Comparison of ENCODE assay signal across 35 cellular contexts in the genomic region with DNA sequence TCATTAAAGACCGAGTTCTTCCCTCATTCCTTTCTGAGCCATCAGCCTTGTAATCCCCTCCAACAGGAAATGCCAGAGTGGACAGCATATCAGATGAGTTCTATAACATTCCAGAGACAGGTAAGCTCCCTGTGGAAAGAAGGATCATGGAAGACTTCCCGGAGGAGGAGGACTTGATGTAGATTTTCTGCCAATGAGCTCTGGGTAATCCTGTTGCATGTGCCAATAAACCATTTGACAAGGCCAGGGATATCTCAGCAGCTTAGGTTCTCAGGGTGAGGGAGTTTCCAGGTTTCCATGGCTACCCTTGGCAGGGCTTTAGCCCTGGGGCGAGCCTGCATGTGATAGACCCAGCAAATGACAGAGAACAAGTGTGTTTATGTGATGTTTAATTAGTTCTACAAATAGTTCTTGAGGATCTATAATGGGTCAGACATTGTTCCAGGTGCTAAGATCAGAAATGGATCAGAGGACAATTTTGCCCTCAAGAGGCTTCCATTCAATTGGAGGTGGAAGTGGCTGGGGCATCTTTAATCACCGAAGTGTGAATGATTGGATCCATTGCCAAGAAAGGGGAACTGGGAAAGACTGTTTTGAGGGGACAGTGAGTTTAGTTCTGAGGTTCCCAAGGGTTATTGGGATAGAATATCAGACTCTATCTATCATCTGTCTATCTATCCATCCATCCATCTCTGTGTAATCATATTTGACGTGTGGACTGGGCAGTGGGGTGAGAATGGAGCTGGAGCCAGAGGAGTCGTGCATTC. TPM values are rescaled to one million over a fixed set of nuclear protein-coding genes. Genes with fewer than 3 reads are reported as not detected.
DNase-seq lines count a peak whose midpoint lies in the region; ATAC-seq, FAIRE-seq and TF ChIP-seq lines count a peak whose summit lies in the region.
"Had no signal": no experiment of that assay in that cellular context is flagged by ENCODE, and none has a peak within 500 bp of the region (broad histone marks: within the 10 kb centered on the region; RNA-seq: fewer than 3 reads in every experiment).

No MANE protein-coding gene starts in this region.

- H3K27ac Mint-ChIP-seq in nephron progenitor cell: no peak overlapping the region
- H3K27ac Mint-ChIP-seq: activated CD8-positive, alpha-beta T cell treated with anti-CD3 and anti-CD28 coated beads for 36 hours; activated naive CD4-positive, alpha-beta T cell treated with anti-CD3 and anti-CD28 coated beads, Interleukin-2, amount 10 ng/mL, durations not matched to agents 7 days and 5 days; T-helper 2 cell treated with Interferon-gamma antibody and Interleukin-4, amounts not matched to agents 5 μg/mL and 100 μg/mL, for 36 hours; type B pancreatic cell had no signal

- in situ Hi-C loops in SK-MEL-5 (cut with HindIII; ENCODE audit: low pct_unique_long_range_greater_than_20kb, low sequenced_read_pairs): no loop called here

- peaks cover 19% of the 10 kb centered on the region for H3K36me3 ChIP-seq in left ventricle myocardium inferior
- H3K36me3 ChIP-seq in mucosa of descending colon (ENCODE audit: low read depth): no peaks in the 10 kb centered on the region
- H3K36me3 ChIP-seq: adrenal gland had no signal

- no peak overlapping the region for H3K4me3 Mint-ChIP-seq in nephron progenitor cell
- H3K4me3 Mint-ChIP-seq: activated CD8-positive, alpha-beta T cell treated with anti-CD3 and anti-CD28 coated beads for 36 hours; activated naive CD4-positive, alpha-beta T cell treated with anti-CD3 and anti-CD28 coated beads, Interleukin-2, amount 10 ng/mL, durations not matched to agents 7 days and 5 days; naive thymus-derived CD8-positive, alpha-beta T cell; T-helper 2 cell treated with Interferon-gamma antibody and Interleukin-4, amounts not matched to agents 5 μg/mL and 100 μg/mL, for 36 hours; type B pancreatic cell had no signal

- H3K9me3 Mint-ChIP-seq in nephron progenitor cell: no peaks in the 10 kb centered on the region
- H3K9me3 Mint-ChIP-seq: activated CD8-positive, alpha-beta T cell treated with anti-CD3 and anti-CD28 coated beads for 36 hours; activated naive CD4-positive, alpha-beta T cell treated with anti-CD3 and anti-CD28 coated beads, Interleukin-2, amount 10 ng/mL, durations not matched to agents 7 days and 5 days; naive thymus-derived CD8-positive, alpha-beta T cell; stimulated activated memory B cell treated with anti-CD40 and anti-IgM and Interleukin-4, amounts not matched to agents 10 μg/mL and 1 μg/mL and 100 μg/mL, for 72 hours; T-helper 2 cell treated with Interferon-gamma antibody and Interleukin-4, amounts not matched to agents 5 μg/mL and 100 μg/mL, for 36 hours; type B pancreatic cell had no signal

- H3K27me3 Mint-ChIP-seq in nephron progenitor cell (ENCODE audit: low read depth, poor library complexity): peaks cover 19% of the 10 kb centered on the region
- H3K27me3 Mint-ChIP-seq: stimulated activated memory B cell treated with anti-CD40 and anti-IgM and Interleukin-4, amounts not matched to agents 10 μg/mL and 1 μg/mL and 100 μg/mL, for 72 hours had no signal

- ATAC-seq in Right ventricle myocardium superior (ENCODE audit: poor library complexity) (no peak), mucosa of descending colon (no peak), GM19328 (IDR thresholded peaks at IDR 0.05; ENCODE audit: unreplicated experiment) (no peak)
- ATAC-seq: activated CD8-positive, alpha-beta T cell treated with anti-CD3 and anti-CD28 coated beads for 36 hours; esophagus mucosa; left ventricle myocardium superior; naive thymus-derived CD8-positive, alpha-beta T cell; psoas muscle had no signal

- peaks cover 13% of the 10 kb centered on the region for H3K4me1 Mint-ChIP-seq in nephron progenitor cell

- H3K4me1 ChIP-seq in left ventricle myocardium inferior (peaks cover 85% of the 10 kb centered on the region), mucosa of descending colon (ENCODE audit: low read depth) (no peaks in the 10 kb centered on the region)
- H3K4me1 ChIP-seq: adrenal gland, psoas muscle had no signal

- H3K9me3 ChIP-seq in left ventricle myocardium inferior (replicated peaks): no peaks in the 10 kb centered on the region
- H3K9me3 ChIP-seq in mucosa of descending colon: no peaks in the 10 kb centered on the region
- H3K9me3 ChIP-seq: adrenal gland, psoas muscle had no signal

- H3K4me3 ChIP-seq in left ventricle myocardium inferior (no peak overlapping the region), mucosa of descending colon (no peak overlapping the region)
- H3K4me3 ChIP-seq: adrenal gland, psoas muscle had no signal

- H3K27me3 ChIP-seq in left ventricle myocardium inferior (ENCODE audit: low read depth): no peaks in the 10 kb centered on the region
- H3K27me3 ChIP-seq: adrenal gland had no signal

- peak overlapping the region; percentile 47 for H3K27ac ChIP-seq in left ventricle myocardium inferior (replicated peaks)
- H3K27ac ChIP-seq: adrenal gland, psoas muscle had no signal

- H3K36me3 Mint-ChIP-seq in nephron progenitor cell (ENCODE audit: low read depth): no peaks in the 10 kb centered on the region
- H3K36me3 Mint-ChIP-seq: activated naive CD4-positive, alpha-beta T cell treated with anti-CD3 and anti-CD28 coated beads, Interleukin-2, amount 10 ng/mL, durations not matched to agents 7 days and 5 days; naive thymus-derived CD8-positive, alpha-beta T cell; stimulated activated memory B cell treated with anti-CD40 and anti-IgM and Interleukin-4, amounts not matched to agents 10 μg/mL and 1 μg/mL and 100 μg/mL, for 72 hours; type B pancreatic cell had no signal

- DNase-seq in left ventricle myocardium inferior: no peak
- DNase-seq in Right ventricle myocardium superior: no peak
- no peak for DNase-seq in GM18507 (ENCODE audit: extremely low spot score, insufficient read length, low read depth)
- DNase-seq in SK-MEL-5 (ENCODE audit: low read depth, low spot score): peak; percentile 13
- DNase-seq in renal cortical epithelial cell (ENCODE audit: low read depth): peak; percentile 26
- no peak for DNase-seq in nephron progenitor cell
- no peak for DNase-seq in mucosa of descending colon
- DNase-seq: activated CD4-positive, alpha-beta T cell treated with anti-CD3 and anti-CD28 coated beads for 1 hour; activated CD8-positive, alpha-beta T cell treated with anti-CD3 and anti-CD28 coated beads for 36 hours; activated naive CD4-positive, alpha-beta T cell treated with anti-CD3 and anti-CD28 coated beads, Interleukin-2, amount 10 ng/mL, durations not matched to agents 7 days and 5 days; adrenal gland; cerebellar nuclear complex; DMS79; foreskin fibroblast; GF-D8; head of caudate nucleus; left ventricle myocardium superior; midbrain; naive thymus-derived CD8-positive, alpha-beta T cell; NCI-H1436; NCI-H2081; NCI-H345; OCI-M1; psoas muscle; substantia nigra had no signal

- peak; percentile 36 for FAIRE-seq in GM18507 (lab: Jason Lieb, UNC)
- FAIRE-seq: keratinocyte had no signal

- no peak for TF ChIP-seq CTCF in left ventricle myocardium inferior (IDR thresholded peaks at IDR 0.05; ENCODE audit: borderline replicate concordance)
- no peak for TF ChIP-seq CTCF in nephron progenitor cell (IDR thresholded peaks at IDR 0.05)
- TF ChIP-seq CTCF in mucosa of descending colon (IDR thresholded peaks at IDR 0.05): no peak

- intact Hi-C loops in left ventricle myocardium inferior (cut with micrococcal nuclease) (no loop called here), Right ventricle myocardium superior (cut with DNase I) (no loop called here), mucosa of descending colon (cut with DNase I, micrococcal nuclease) (no loop called here)

RNA-seq across cellular contexts. Expression of a gene that starts 6.9 kb away (rescaled TPM):
- 51.4 TPM for total RNA-seq in left ventricle myocardium inferior
- total RNA-seq in Right ventricle myocardium superior: 56.7 TPM
- total RNA-seq in SK-MEL-5 (2014; rRNA removed; shearing (Covaris generic)): not detected in 2 replicates
- polyA plus RNA-seq in SK-MEL-5 (2015; cell fraction: cytosol; rRNA removed): not detected in 2 replicates
- polyA plus RNA-seq in SK-MEL-5 (2015; cell fraction: nucleus; rRNA removed): not detected in 2 replicates
- not detected in 2 replicates for total RNA-seq in renal cortical epithelial cell
- total RNA-seq in mucosa of descending colon: 10 to 100 TPM in 1 of 3 donors, under 1 TPM in 2; 0.78 to 16.2 (median 0.94) TPM
- total RNA-seq: activated CD8-positive, alpha-beta T cell treated with anti-CD3 and anti-CD28 coated beads for 36 hours; H4; naive thymus-derived CD8-positive, alpha-beta T cell had no signal
- polyA plus RNA-seq: BJ; naive thymus-derived CD8-positive, alpha-beta T cell had no signal

RNA-seq across cellular contexts. Expression of a gene that starts 42.5 kb away (rescaled TPM):
- not detected for total RNA-seq in left ventricle myocardium inferior
- total RNA-seq in Right ventricle myocardium superior: not detected
- total RNA-seq in SK-MEL-5 (2014; rRNA removed; shearing (Covaris generic)): not detected in 2 replicates
- polyA plus RNA-seq in SK-MEL-5 (2015; cell fraction: cytosol; rRNA removed): 0.04 TPM in 1 of 2 replicates, not detected in the other
- not detected in 2 replicates for polyA plus RNA-seq in SK-MEL-5 (2015; cell fraction: nucleus; rRNA removed)
- not detected in 2 replicates for total RNA-seq in renal cortical epithelial cell
- total RNA-seq in mucosa of descending colon: under 1 TPM in 1 of 3 donors, not detected in 2; 0.22 TPM
- total RNA-seq: activated CD8-positive, alpha-beta T cell treated with anti-CD3 and anti-CD28 coated beads for 36 hours; adrenal gland; dermis microvascular lymphatic vessel endothelial cell; H4; left ventricle myocardium superior; naive thymus-derived CD8-positive, alpha-beta T cell; omental fat pad; psoas muscle had no signal
- polyA plus RNA-seq: adrenal gland; BJ; keratinocyte; naive thymus-derived CD8-positive, alpha-beta T cell; psoas muscle had no signal

Comparison
In these comparisons a context has a peak if more than half of its experiments do, and no peak if none do; other contexts are left out.
1. DNase-seq: peak in SK-MEL-5 (single experiment) and renal cortical epithelial cell (single experiment); none in left ventricle myocardium inferior (single experiment), Right ventricle myocardium superior (single experiment), GM18507 (single experiment), nephron progenitor cell (single experiment) and mucosa of descending colon (0 of 3).